16 cellular contexts compared by ENCODE assay signal in genomic region chr1:173415490-173415889, GRCh38.
DNase-seq lines count a peak whose midpoint lies in the region; ATAC-seq and TF ChIP-seq lines count a peak whose summit lies in the region.
"Had no signal": no experiment of that assay in that cellular context is flagged by ENCODE, and none has a peak within 500 bp of the region (broad histone marks: within the 10 kb centered on the region; RNA-seq: fewer than 3 reads in every experiment).

No MANE protein-coding gene starts in this region.

- intact Hi-C loops in esophagus squamous epithelium (cut with DNase I): loop anchor here (10.0 kb wide), 1 partner anchor 409 kb away; the partner anchor contains the start of genes CENPL and DARS2

- 0 out of 2 replicates have a peak, but pooled peaks cover 4% of the 10 kb centered on the region for H3K4me1 ChIP-seq in GM23338 (ENCODE audit: insufficient read depth)
- peaks cover 0 to 7% (median 0%) of the 10 kb centered on the region in 3 donors for H3K4me1 ChIP-seq in esophagus squamous epithelium

- peaks cover 6% of the 10 kb centered on the region for H3K4me1 Mint-ChIP-seq in activated naive CD4-positive, alpha-beta T cell treated with anti-CD3 and anti-CD28 coated beads, Interleukin-2, amount 10 ng/mL, durations not matched to agents 7 days and 5 days
- peaks cover 7% of the 10 kb centered on the region; the same call in 2 of the 3 replicates for H3K4me1 Mint-ChIP-seq in GM23338

- no peaks in the 10 kb centered on the region for H3F3A ChIP-seq in GM23338 (replicated peaks; ENCODE audit: low read depth)

- WGBS in esophagus squamous epithelium, 2 donors: 76 to 80% methylated on average over 3 of the region's 3 CpGs

- no peak overlapping the region for H2AFZ ChIP-seq in GM23338
- H2AFZ ChIP-seq: hepatocyte had no signal

- peak overlapping the region; percentile 9 for H3K27ac Mint-ChIP-seq in activated naive CD4-positive, alpha-beta T cell treated with anti-CD3 and anti-CD28 coated beads, Interleukin-2, amount 10 ng/mL, durations not matched to agents 7 days and 5 days
- H3K27ac Mint-ChIP-seq in GM23338: peak overlapping the region; percentile 33; the same call in 1 of the 2 replicates

- H3K36me3 ChIP-seq in GM23338 (ENCODE audit: insufficient read depth) (no peaks in the 10 kb centered on the region), esophagus squamous epithelium (peaks cover 0 to 12% (median 0%) of the 10 kb centered on the region in 3 donors)
- H3K36me3 ChIP-seq: ovary had no signal

- H3K79me2 ChIP-seq in GM23338 (replicated peaks; ENCODE audit: insufficient read depth): no peaks in the 10 kb centered on the region
- H3K79me2 ChIP-seq: hepatocyte had no signal

- no peaks in the 10 kb centered on the region; the same call in 1 of the 2 replicates for H4K20me1 ChIP-seq in GM23338 (replicated peaks; ENCODE audit: insufficient read depth)

- peaks cover 10% of the 10 kb centered on the region for H3K36me3 Mint-ChIP-seq in activated naive CD4-positive, alpha-beta T cell treated with anti-CD3 and anti-CD28 coated beads, Interleukin-2, amount 10 ng/mL, durations not matched to agents 7 days and 5 days
- peaks cover 2% of the 10 kb centered on the region; the same call in 2 of the 3 replicates for H3K36me3 Mint-ChIP-seq in GM23338 (ENCODE audit: low read depth)

- TF ChIP-seq CTCF in GM23338 (conservative IDR thresholded peaks at IDR 0.05; ENCODE audit: low read depth in 2 of 2) (no peak), esophagus squamous epithelium (IDR thresholded peaks at IDR 0.05) (no peak)

- no peak overlapping the region for H3K4me3 Mint-ChIP-seq in activated naive CD4-positive, alpha-beta T cell treated with anti-CD3 and anti-CD28 coated beads, Interleukin-2, amount 10 ng/mL, durations not matched to agents 7 days and 5 days
- no peak overlapping the region for H3K4me3 Mint-ChIP-seq in GM23338

- H3K27ac ChIP-seq in GM23338 (ENCODE audit: low read depth): no peak overlapping the region
- no peak overlapping the region for H3K27ac ChIP-seq in esophagus squamous epithelium
- H3K27ac ChIP-seq: 22Rv1, hepatocyte, ovary had no signal

- no peaks in the 10 kb centered on the region for H3K9me2 ChIP-seq in GM23338 (ENCODE audit: insufficient read depth)

- H3K4me3 ChIP-seq in GM23338: no peak overlapping the region
- H3K4me3 ChIP-seq in esophagus squamous epithelium: no peak overlapping the region
- H3K4me3 ChIP-seq: hepatocyte, lung, ovary had no signal

- no peak overlapping the region for H3K4me2 ChIP-seq in GM23338
- H3K4me2 ChIP-seq: hepatocyte had no signal

- no peaks in the 10 kb centered on the region for H3K9me3 Mint-ChIP-seq in activated naive CD4-positive, alpha-beta T cell treated with anti-CD3 and anti-CD28 coated beads, Interleukin-2, amount 10 ng/mL, durations not matched to agents 7 days and 5 days
- H3K9me3 Mint-ChIP-seq in GM23338: no peaks in the 10 kb centered on the region

- DNase-seq in activated naive CD4-positive, alpha-beta T cell treated with anti-CD3 and anti-CD28 coated beads, Interleukin-2, amount 10 ng/mL, durations not matched to agents 7 days and 5 days: no peak
- DNase-seq in activated naive CD4-positive, alpha-beta T cell treated with anti-CD3 and anti-CD28 coated beads, Interleukin-2, amount 50 U/mL, for 16 hours: no peak
- no peak for DNase-seq in GM23338 (ENCODE audit: low spot score)
- DNase-seq in NCI-H2029 (lab: John Stamatoyannopoulos, UW): no peak
- no peak for DNase-seq in esophagus squamous epithelium (lab: John Stamatoyannopoulos, UW)
- no peak for DNase-seq in cerebellar nuclear complex (lab: John Stamatoyannopoulos, UW)
- no peak for DNase-seq in stimulated activated CD4-positive, alpha-beta T cell treated with anti-CD3 and anti-CD28 coated beads, Interleukin-4, amount 100 ng/mL, for 1 hour
- DNase-seq: effector memory CD4-positive, alpha-beta T cell; ovary; stimulated activated CD4-positive, alpha-beta T cell treated with anti-CD3 and anti-CD28 coated beads, Interleukin-1b, Interleukin-23, amount 100 ng/mL, for 48 hours; stimulated activated naive CD8-positive, alpha-beta T cell treated with anti-CD3 and anti-CD28 coated beads, Interleukin-15, Interleukin-2, amounts not matched to agents 100 U/mL and 50 U/mL, for 24 hours had no signal

- no peaks in the 10 kb centered on the region for H3K27me3 ChIP-seq in GM23338 (ENCODE audit: insufficient read depth)
- no peaks in the 10 kb centered on the region for H3K27me3 ChIP-seq in esophagus squamous epithelium
- H3K27me3 ChIP-seq: hepatocyte, ovary had no signal

- H3K27me3 Mint-ChIP-seq in activated naive CD4-positive, alpha-beta T cell treated with anti-CD3 and anti-CD28 coated beads, Interleukin-2, amount 10 ng/mL, durations not matched to agents 7 days and 5 days: no peaks in the 10 kb centered on the region
- H3K27me3 Mint-ChIP-seq in GM23338 (ENCODE audit: insufficient read depth, low read depth, poor library complexity): peaks cover 9% of the 10 kb centered on the region

- no peaks in the 10 kb centered on the region for H3K9me3 ChIP-seq in esophagus squamous epithelium
- H3K9me3 ChIP-seq: ovary had no signal

- CTCF ChIA-PET in activated naive CD4-positive, alpha-beta T cell treated with anti-CD3 and anti-CD28 coated beads, Interleukin-2, amount 10 ng/mL, durations not matched to agents 7 days and 5 days (lab: Charles Lee): interaction anchor here (1.4 to 1.7 kb wide), 3 partner anchors 14 to 671 kb away, joined by 3 to 5 read pairs (median 4); no protein-coding TSS in a partner anchor

- ATAC-seq in GM23338 (no peak), HG03432 (IDR thresholded peaks at IDR 0.05; ENCODE audit: unreplicated experiment) (peak; percentile 42)
- ATAC-seq: Panc1; stimulated activated naive CD8-positive, alpha-beta T cell treated with anti-CD3 and anti-CD28 coated beads, Interleukin-15, Interleukin-2, amounts not matched to agents 100 U/mL and 50 U/mL, for 24 hours had no signal

- no peak for TF ChIP-seq POLR2A in esophagus squamous epithelium (IDR thresholded peaks at IDR 0.05)

TF ChIP-seq in GM23338, 12 proteins besides CTCF, POLR2A, EP300 and RAD21 (continues in another document):
- TF ChIP-seq POLR2AphosphoS5 (IDR thresholded peaks at IDR 0.05; ENCODE audit: low read depth) (no peak), EZH2phosphoT487 (IDR thresholded peaks at IDR 0.05; ENCODE audit: unreplicated experiment) (no peak), ZNF462 (CRISPR knock-in tag; IDR thresholded peaks at IDR 0.05) (no peak)
